9 cellular contexts compared by ENCODE assay signal in genomic region chrX:118115948-118116307, GRCh38. TPM values are rescaled to one million over a fixed set of nuclear protein-coding genes. Genes with fewer than 3 reads are reported as not detected.
DNase-seq lines count a peak whose midpoint lies in the region; ATAC-seq and TF ChIP-seq lines count a peak whose summit lies in the region.
"Had no signal": no experiment of that assay in that cellular context is flagged by ENCODE, and none has a peak within 500 bp of the region (broad histone marks: within the 10 kb centered on the region; RNA-seq: fewer than 3 reads in every experiment).

No MANE protein-coding gene starts in this region.

- no peak for DNase-seq in activated T-cell treated with anti-CD3 and anti-CD28 coated beads, Interleukin-2, amount 50 U/mL, for 4 hours
- DNase-seq in activated T-cell treated with anti-CD3 and anti-CD28 coated beads for 4 hours = no peak
- no peak for DNase-seq in MCF 10A (ENCODE audit: unreplicated experiment)
- no peak for DNase-seq in right lobe of liver
- no peak for DNase-seq in type B pancreatic cell (ENCODE audit: extremely low spot score, unreplicated experiment)
- DNase-seq in GM13976 (ENCODE audit: low spot score) = no peak
- no peak for DNase-seq in GM19240 (ENCODE audit: insufficient read length, low spot score)
- no peak for DNase-seq in ACHN
- DNase-seq: NCI-H2107 had no signal

- ATAC-seq in activated T-cell treated with anti-CD3 and anti-CD28 coated beads, Interleukin-2, amount 50 U/mL, for 4 hours = no peak
- peak in 3 of 4 donors; percentile 4 to 26 (median 5) for ATAC-seq in right lobe of liver

- H3K36me3 ChIP-seq in right lobe of liver = no peaks in the 10 kb centered on the region

- H3K4me1 ChIP-seq in right lobe of liver = no peaks in the 10 kb centered on the region

- TF ChIP-seq POLR2A in right lobe of liver (IDR thresholded peaks at IDR 0.05) = no peak

- peaks cover 0 to 3% of the 10 kb centered on the region in 2 donors for H3K27me3 ChIP-seq in right lobe of liver

- peaks cover 7% of the 10 kb centered on the region for H3K4me1 Mint-ChIP-seq in activated T-cell treated with anti-CD3 and anti-CD28 coated beads, Interleukin-2, amount 50 U/mL, for 4 hours (ENCODE audit: low read depth)
- H3K4me1 Mint-ChIP-seq in MCF 10A (ENCODE audit: insufficient read depth, unreplicated experiment) = no peaks in the 10 kb centered on the region
- H3K4me1 Mint-ChIP-seq in type B pancreatic cell (ENCODE audit: unreplicated experiment) = peaks cover 8% of the 10 kb centered on the region

- H3K4me3 Mint-ChIP-seq in activated T-cell treated with anti-CD3 and anti-CD28 coated beads, Interleukin-2, amount 50 U/mL, for 4 hours = peak overlapping the region; percentile 70
- H3K4me3 Mint-ChIP-seq in MCF 10A (ENCODE audit: unreplicated experiment) = peak overlapping the region; percentile 70
- H3K4me3 Mint-ChIP-seq in type B pancreatic cell = peak overlapping the region; percentile 95

- POLR2A ChIA-PET in MCF 10A (lab: Yijun Ruan, JAX) = no interaction called here

- H3K27me3 Mint-ChIP-seq in activated T-cell treated with anti-CD3 and anti-CD28 coated beads, Interleukin-2, amount 50 U/mL, for 4 hours (ENCODE audit: low read depth) = peaks cover 27% of the 10 kb centered on the region
- H3K27me3 Mint-ChIP-seq in MCF 10A (ENCODE audit: insufficient read depth, unreplicated experiment) (peaks cover 23% of the 10 kb centered on the region), type B pancreatic cell (no peaks in the 10 kb centered on the region)

- WGBS in right lobe of liver (ENCODE audit: insufficient coverage, low coverage, low lambda C conversion rate, missing lambda C conversion rate) = 14% methylated on average over 11 of the region's 11 CpGs

- no peaks in the 10 kb centered on the region for H3K36me3 Mint-ChIP-seq in activated T-cell treated with anti-CD3 and anti-CD28 coated beads, Interleukin-2, amount 50 U/mL, for 4 hours (ENCODE audit: insufficient read depth)
- H3K36me3 Mint-ChIP-seq in MCF 10A (ENCODE audit: insufficient read depth, unreplicated experiment) (no peaks in the 10 kb centered on the region), type B pancreatic cell (no peaks in the 10 kb centered on the region)

- TF ChIP-seq CTCF in MCF 10A (IDR thresholded peaks at IDR 0.05; ENCODE audit: unreplicated experiment) = no peak
- no peak for TF ChIP-seq CTCF in right lobe of liver (IDR thresholded peaks at IDR 0.05)
- TF ChIP-seq CTCF in type B pancreatic cell (conservative IDR thresholded peaks at IDR 0.05) = no peak
- TF ChIP-seq CTCF in GM13976 (IDR thresholded peaks at IDR 0.05; ENCODE audit: borderline replicate concordance, control extremely low read depth, extremely low read depth, insufficient read depth, missing control alignments) = no peak

- H3K27ac ChIP-seq in right lobe of liver = peak overlapping the region in 1 of 3 donors; percentile 45

- BruUV-seq in MCF 10A (replicated peaks; lab: Mats Ljungman, UMichigan) = no TSS peak

- H3K4me3 ChIP-seq in right lobe of liver = peak overlapping the region; percentile 31 to 55 (median 51)

- H3K27ac Mint-ChIP-seq in MCF 10A (ENCODE audit: low read depth, unreplicated experiment) = peak overlapping the region; percentile 8
- H3K27ac Mint-ChIP-seq in type B pancreatic cell = peak overlapping the region; percentile 13

- CTCF ChIA-PET in MCF 10A (lab: Yijun Ruan, JAX) = no interaction called here

- in situ Hi-C loops in GM13976 (cut with MboI; ENCODE audit: low sequenced_read_pairs, unreplicated experiment) = no loop called here
- in situ Hi-C loops in ACHN (cut with HindIII; ENCODE audit: low pct_ligation_motif_present, low pct_unique_long_range_greater_than_20kb, low sequenced_read_pairs) = no loop called here

- no peaks in the 10 kb centered on the region for H3K9me3 Mint-ChIP-seq in activated T-cell treated with anti-CD3 and anti-CD28 coated beads, Interleukin-2, amount 50 U/mL, for 4 hours
- H3K9me3 Mint-ChIP-seq in MCF 10A (ENCODE audit: unreplicated experiment) = no peaks in the 10 kb centered on the region
- no peaks in the 10 kb centered on the region for H3K9me3 Mint-ChIP-seq in type B pancreatic cell

- intact Hi-C loops in MCF 10A (cut with micrococcal nuclease) (no loop called here), right lobe of liver (cut with DNase I) (no loop called here)

- no peaks in the 10 kb centered on the region for H3K9me3 ChIP-seq in right lobe of liver

RNA-seq across cellular contexts. Expression of gene KLHL13, which starts 0.7 kb away (rescaled TPM):
- 1 to 10 TPM in 1 of 3 donors, under 1 TPM in 2; 0.35 to 1.0 (median 0.68) TPM for total RNA-seq in activated T-cell treated with anti-CD3 and anti-CD28 coated beads, Interleukin-2, amount 50 U/mL, for 4 hours
- 0.59 and 1.6 TPM in 2 replicates for total RNA-seq in MCF 10A (2022)
- total RNA-seq in right lobe of liver = 1 to 10 TPM; 1.2 to 3.2 (median 1.8) TPM
- 5.2 and 10.2 TPM in 2 replicates for total RNA-seq in type B pancreatic cell (ENCODE audit: low replicate concordance)

Comparison
In these comparisons a context has a peak if more than half of its experiments do, and no peak if none do; other contexts are left out.
1. ATAC-seq: peak in right lobe of liver (3 of 4); none in activated T-cell treated with anti-CD3 and anti-CD28 coated beads, Interleukin-2, amount 50 U/mL, for 4 hours (0 of 2).
2. Peak in every context shown above with its lines, with median percentiles within 50 percentile points of each other: H3K4me3 Mint-ChIP-seq.